ENCODE assay signal across 11 cellular contexts in genomic region chr17:77439382-77440013, GRCh38.
DNase-seq lines count a peak whose midpoint lies in the region; ATAC-seq and TF ChIP-seq lines count a peak whose summit lies in the region.
"Had no signal": no experiment of that assay in that cellular context is flagged by ENCODE, and none has a peak within 500 bp of the region (broad histone marks: within the 10 kb centered on the region; RNA-seq: fewer than 3 reads in every experiment).

No MANE protein-coding gene starts in this region.

- intact Hi-C loops in activated B cell treated with CpG ODN at 0.5 μM for 24 hours (cut with micrococcal nuclease), result loop anchor here (2.0 to 10.0 kb wide), 5 partner anchors 159 to 885 kb away; partner anchors contain the start of genes TMC6 and TNRC6C
- intact Hi-C loops in right cardiac atrium (cut with DNase I), result loop anchor here in 1 of 4 donors (10.0 kb wide), 1 partner anchor 55 kb away; no protein-coding TSS in a partner anchor

- no peaks in the 10 kb centered on the region for H3K27me3 Mint-ChIP-seq in activated naive CD4-positive, alpha-beta T cell treated with anti-CD3 and anti-CD28 coated beads, Interleukin-2, amount 10 ng/mL, durations not matched to agents 7 days and 5 days
- H3K27me3 Mint-ChIP-seq in activated B cell treated with CpG ODN at 0.5 μM for 24 hours, result no peaks in the 10 kb centered on the region
- H3K27me3 Mint-ChIP-seq in type B pancreatic cell, result no peaks in the 10 kb centered on the region

- peaks cover 56% of the 10 kb centered on the region for H3K4me1 ChIP-seq in right cardiac atrium (ENCODE audit: control insufficient read depth, insufficient read depth, low read length)

- ATAC-seq in activated B cell treated with CpG ODN at 0.5 μM for 24 hours (ENCODE audit: low read depth) (no peak), right cardiac atrium (no peak), HG02973 (IDR thresholded peaks at IDR 0.05; ENCODE audit: unreplicated experiment) (no peak), HG03045 (IDR thresholded peaks at IDR 0.05; ENCODE audit: unreplicated experiment) (no peak)

- peak overlapping the region; percentile 70 for H3K4me3 Mint-ChIP-seq in activated naive CD4-positive, alpha-beta T cell treated with anti-CD3 and anti-CD28 coated beads, Interleukin-2, amount 10 ng/mL, durations not matched to agents 7 days and 5 days
- H3K4me3 Mint-ChIP-seq in activated B cell treated with CpG ODN at 0.5 μM for 24 hours, result peak overlapping the region; percentile 46
- H3K4me3 Mint-ChIP-seq in type B pancreatic cell, result peak overlapping the region; percentile 33

- no peaks in the 10 kb centered on the region for H3K9me3 ChIP-seq in right cardiac atrium (ENCODE audit: control insufficient read depth, low read length)

- H3K4me3 ChIP-seq in right cardiac atrium (ENCODE audit: low read length), result no peak overlapping the region

- peaks cover 51% of the 10 kb centered on the region for H3K36me3 Mint-ChIP-seq in activated naive CD4-positive, alpha-beta T cell treated with anti-CD3 and anti-CD28 coated beads, Interleukin-2, amount 10 ng/mL, durations not matched to agents 7 days and 5 days
- H3K36me3 Mint-ChIP-seq in activated B cell treated with CpG ODN at 0.5 μM for 24 hours (ENCODE audit: low read depth), result no peaks in the 10 kb centered on the region
- peaks cover under 1% of the 10 kb centered on the region for H3K36me3 Mint-ChIP-seq in type B pancreatic cell

- POLR2A ChIA-PET in activated B cell treated with CpG ODN at 0.5 μM for 24 hours (lab: Charles Lee), result interaction anchor here (1.0 to 23.2 kb wide), 9 partner anchors 11 to 117 kb away, joined by 3 to 831 read pairs (median 72); no protein-coding TSS in a partner anchor

- H3K9me3 Mint-ChIP-seq in activated naive CD4-positive, alpha-beta T cell treated with anti-CD3 and anti-CD28 coated beads, Interleukin-2, amount 10 ng/mL, durations not matched to agents 7 days and 5 days, result no peaks in the 10 kb centered on the region
- H3K9me3 Mint-ChIP-seq in activated B cell treated with CpG ODN at 0.5 μM for 24 hours (no peaks in the 10 kb centered on the region), type B pancreatic cell (no peaks in the 10 kb centered on the region)

- peaks cover 100% of the 10 kb centered on the region for H3K4me1 Mint-ChIP-seq in activated naive CD4-positive, alpha-beta T cell treated with anti-CD3 and anti-CD28 coated beads, Interleukin-2, amount 10 ng/mL, durations not matched to agents 7 days and 5 days
- H3K4me1 Mint-ChIP-seq in activated B cell treated with CpG ODN at 0.5 μM for 24 hours (peaks cover 100% of the 10 kb centered on the region), type B pancreatic cell (ENCODE audit: unreplicated experiment) (peaks cover 71% of the 10 kb centered on the region)

- TF ChIP-seq CTCF in activated B cell treated with CpG ODN at 0.5 μM for 24 hours (IDR thresholded peaks at IDR 0.05) (no peak), type B pancreatic cell (conservative IDR thresholded peaks at IDR 0.05) (no peak)

- no peaks in the 10 kb centered on the region for H3K27me3 ChIP-seq in right cardiac atrium (ENCODE audit: control insufficient read depth, insufficient read depth)

- DNase-seq in activated naive CD4-positive, alpha-beta T cell treated with anti-CD3 and anti-CD28 coated beads, Interleukin-2, amount 10 ng/mL, durations not matched to agents 7 days and 5 days, result no peak
- no peak for DNase-seq in activated naive CD4-positive, alpha-beta T cell (lab: John Stamatoyannopoulos, UW)
- DNase-seq in activated B cell treated with CpG ODN at 0.5 μM for 24 hours (no peak), right cardiac atrium (peak in 2 of 3 donors; percentile 66 to 69), type B pancreatic cell (ENCODE audit: extremely low spot score, unreplicated experiment) (no peak), AG08396 (ENCODE audit: low spot score) (no peak)
- DNase-seq: C1 segment of cervical spinal cord; NCI-H1436 treated with DMSO at 0.1 percent for 48 hours; stimulated activated naive CD4-positive, alpha-beta T cell treated with Interleukin-2 at 50 U/mL for 16 hours had no signal

- H3K27ac ChIP-seq in right cardiac atrium (ENCODE audit: low read length), result no peak overlapping the region

- CTCF ChIA-PET in activated naive CD4-positive, alpha-beta T cell treated with anti-CD3 and anti-CD28 coated beads, Interleukin-2, amount 10 ng/mL, durations not matched to agents 7 days and 5 days (lab: Charles Lee), result interaction anchor here (0.7 to 13.6 kb wide), 6 partner anchors 9 to 108 kb away, joined by 3 to 119 read pairs (median 12); no protein-coding TSS in a partner anchor
- CTCF ChIA-PET in activated B cell treated with CpG ODN at 0.5 μM for 24 hours (lab: Charles Lee), result interaction anchor here (0.8 to 3.4 kb wide), 4 partner anchors 10 to 108 kb away, joined by 3 to 58 read pairs (median 4); no protein-coding TSS in a partner anchor

- peak overlapping the region; percentile 98 for H3K27ac Mint-ChIP-seq in activated naive CD4-positive, alpha-beta T cell treated with anti-CD3 and anti-CD28 coated beads, Interleukin-2, amount 10 ng/mL, durations not matched to agents 7 days and 5 days
- H3K27ac Mint-ChIP-seq in activated B cell treated with CpG ODN at 0.5 μM for 24 hours (peak overlapping the region; percentile 94), type B pancreatic cell (peak overlapping the region; percentile 50)

- WGBS in right cardiac atrium, result 48% methylated on average over 14 of the region's 14 CpGs

Comparison
In these comparisons a context has a peak if more than half of its experiments do, and no peak if none do; other contexts are left out.
1. DNase-seq: peak in right cardiac atrium (2 of 3); none in activated naive CD4-positive, alpha-beta T cell treated with anti-CD3 and anti-CD28 coated beads, Interleukin-2, amount 10 ng/mL, durations not matched to agents 7 days and 5 days (single experiment), activated naive CD4-positive, alpha-beta T cell (0 of 4), activated B cell treated with CpG ODN at 0.5 μM for 24 hours (single experiment), type B pancreatic cell (single experiment) and AG08396 (single experiment).
2. Peak in every context shown above with its lines, with median percentiles within 50 percentile points of each other: H3K27ac Mint-ChIP-seq and H3K4me3 Mint-ChIP-seq.